ENCODE assay signal across 1 cellular context in the genomic region with DNA sequence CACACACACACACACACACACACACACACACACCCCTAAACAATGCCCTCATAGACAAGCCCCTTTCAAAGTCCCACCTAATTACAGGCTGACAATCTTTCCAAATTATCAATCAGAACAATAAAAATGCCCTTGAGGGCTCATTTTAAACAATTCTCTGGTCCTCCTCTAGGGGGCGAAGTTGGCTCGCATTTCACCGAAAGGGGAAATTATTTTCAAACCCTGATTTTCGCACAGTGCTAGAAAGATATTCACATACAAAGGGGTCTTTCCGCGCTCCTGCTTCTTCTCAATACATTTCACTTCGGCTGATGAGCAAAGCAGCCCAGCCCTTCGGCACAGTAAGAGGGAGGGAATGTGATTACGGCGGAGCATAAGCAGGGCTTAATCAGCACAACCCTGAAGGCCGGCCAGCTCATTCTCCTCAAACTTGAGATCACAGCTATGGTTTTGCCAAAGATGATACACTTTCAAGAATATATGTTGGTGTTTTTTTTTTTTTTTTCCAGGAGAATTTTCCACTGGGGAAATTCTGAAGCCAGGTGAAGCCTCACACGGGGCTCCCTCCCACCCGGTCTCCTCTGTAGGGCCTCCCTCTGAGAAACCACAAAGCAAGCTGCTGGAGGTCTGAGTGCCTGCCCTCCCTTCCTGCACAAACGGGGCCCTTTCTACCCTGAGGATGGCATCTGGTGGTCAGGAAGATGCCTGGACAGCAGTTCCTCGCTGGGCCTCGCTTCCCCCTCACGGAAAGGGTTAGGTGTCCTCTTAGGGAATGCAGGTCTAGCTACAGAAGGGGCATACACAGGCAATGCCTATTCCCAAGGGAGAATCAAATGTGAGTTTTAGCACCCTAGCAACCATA.
TF ChIP-seq lines count a peak whose summit lies in the region.

No MANE protein-coding gene starts in this region.

TF ChIP-seq in IMR-90, 13 proteins besides CTCF, POLR2A, EP300 and RAD21 (continued from another document):
- TF ChIP-seq CHD1 (IDR thresholded peaks at IDR 0.05; ENCODE audit: low read depth, low read length): no peak
- no peak; the same call in 1 of the 2 replicates for TF ChIP-seq MAZ (IDR thresholded peaks at IDR 0.05; ENCODE audit: borderline replicate concordance, low read depth, low read length)
- TF ChIP-seq, protein P1, sequence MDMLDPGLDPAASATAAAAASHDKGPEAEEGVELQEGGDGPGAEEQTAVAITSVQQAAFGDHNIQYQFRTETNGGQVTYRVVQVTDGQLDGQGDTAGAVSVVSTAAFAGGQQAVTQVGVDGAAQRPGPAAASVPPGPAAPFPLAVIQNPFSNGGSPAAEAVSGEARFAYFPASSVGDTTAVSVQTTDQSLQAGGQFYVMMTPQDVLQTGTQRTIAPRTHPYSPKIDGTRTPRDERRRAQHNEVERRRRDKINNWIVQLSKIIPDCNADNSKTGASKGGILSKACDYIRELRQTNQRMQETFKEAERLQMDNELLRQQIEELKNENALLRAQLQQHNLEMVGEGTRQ (IDR thresholded peaks at IDR 0.05; ENCODE audit: low read depth, low read length): no peak
- TF ChIP-seq MXI1 (IDR thresholded peaks at IDR 0.05; ENCODE audit: borderline replicate concordance, low read depth, low read length): no peak
- TF ChIP-seq FOS (IDR thresholded peaks at IDR 0.05; ENCODE audit: low read depth, low read length): peak; percentile 49
- peak; percentile 74 for TF ChIP-seq MAFK (IDR thresholded peaks at IDR 0.05; ENCODE audit: low read depth, low read length)
- peak; percentile 47 for TF ChIP-seq SMC3 (IDR thresholded peaks at IDR 0.05; ENCODE audit: low read depth, low read length)
- peak; percentile 47 for TF ChIP-seq RCOR1 (IDR thresholded peaks at IDR 0.05; ENCODE audit: insufficient replicate concordance, low read length)
TF ChIP-seq in IMR-90: peak in this region for 4.
